In the genomic region with DNA sequence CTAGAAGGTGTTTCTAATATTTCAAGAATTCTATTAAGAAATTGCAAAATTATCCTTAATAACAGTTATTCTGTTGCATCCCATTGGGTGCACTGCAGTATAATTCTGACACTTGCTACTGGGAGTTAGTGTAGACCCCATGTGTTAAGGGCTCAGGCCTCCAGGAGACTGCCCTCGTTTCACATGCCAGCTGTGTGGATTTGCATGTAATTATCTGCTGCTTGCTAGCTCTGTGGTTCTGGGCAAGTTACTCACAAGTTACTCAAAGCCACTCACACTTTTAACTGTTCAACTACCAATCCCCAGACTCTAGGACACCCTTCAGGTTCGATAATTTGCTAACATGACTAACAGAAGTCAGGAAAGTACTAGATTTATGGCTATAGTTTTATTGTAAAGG, we compare ENCODE assay signal across 28 cellular contexts. TPM values are rescaled to one million over a fixed set of nuclear protein-coding genes. Genes with fewer than 3 reads are reported as not detected.
DNase-seq lines count a peak whose midpoint lies in the region; ATAC-seq, FAIRE-seq and TF ChIP-seq lines count a peak whose summit lies in the region.
"Had no signal": no experiment of that assay in that cellular context is flagged by ENCODE, and none has a peak within 500 bp of the region (broad histone marks: within the 10 kb centered on the region; RNA-seq: fewer than 3 reads in every experiment).

No MANE protein-coding gene starts in this region.

- H3K4me2 ChIP-seq in astrocyte (ENCODE audit: low read length): no peak overlapping the region
- H3K4me2 ChIP-seq: BLaER1 treated with 17β-estradiol and CSF1 and Interleukin-3, amounts not matched to agents 10 nM and 100 nM had no signal

- peaks cover 48% of the 10 kb centered on the region for H3K4me1 Mint-ChIP-seq in astrocyte (ENCODE audit: low read depth, unreplicated experiment)
- H3K4me1 Mint-ChIP-seq in osteocyte (ENCODE audit: unreplicated experiment): peaks cover 67% of the 10 kb centered on the region
- H3K4me1 Mint-ChIP-seq in activated CD8-positive, alpha-beta T cell treated with anti-CD3 and anti-CD28 coated beads, Interleukin-2, amount 10 ng/mL, durations not matched to agents 7 days and 5 days (ENCODE audit: low read depth): no peaks in the 10 kb centered on the region

- H3K27ac ChIP-seq in astrocyte (ENCODE audit: low read depth, low read length): no peak overlapping the region
- H3K27ac ChIP-seq: BLaER1 treated with 17β-estradiol and CSF1 and Interleukin-3, amounts not matched to agents 10 nM and 100 nM; SJSA1 had no signal

- H3K9ac ChIP-seq in astrocyte (ENCODE audit: low read length): no peak overlapping the region
- H3K9ac ChIP-seq: BLaER1 treated with 17β-estradiol and CSF1 and Interleukin-3, amounts not matched to agents 10 nM and 100 nM had no signal

- H3K79me2 ChIP-seq in astrocyte (ENCODE audit: insufficient read depth, low read length): peaks cover 30% of the 10 kb centered on the region

- no peaks in the 10 kb centered on the region for H3K36me3 ChIP-seq in astrocyte (ENCODE audit: insufficient read depth, low read length)
- H3K36me3 ChIP-seq: BLaER1 treated with 17β-estradiol and CSF1 and Interleukin-3, amounts not matched to agents 10 nM and 100 nM; SJSA1 had no signal

- ATAC-seq in activated CD8-positive, alpha-beta T cell treated with anti-CD3 and anti-CD28 coated beads, Interleukin-2, amount 10 ng/mL, durations not matched to agents 7 days and 5 days: no peak
- ATAC-seq: K562, Right ventricle myocardium inferior had no signal

- H3K27me3 Mint-ChIP-seq in astrocyte (ENCODE audit: low read depth, unreplicated experiment) (no peaks in the 10 kb centered on the region), osteocyte (ENCODE audit: unreplicated experiment) (no peaks in the 10 kb centered on the region)
- H3K27me3 Mint-ChIP-seq in activated CD8-positive, alpha-beta T cell treated with anti-CD3 and anti-CD28 coated beads, Interleukin-2, amount 10 ng/mL, durations not matched to agents 7 days and 5 days (ENCODE audit: low read depth): no peaks in the 10 kb centered on the region
- H3K27me3 Mint-ChIP-seq: CD4-positive, alpha-beta T cell had no signal

- H3K36me3 Mint-ChIP-seq in astrocyte (ENCODE audit: low read depth, unreplicated experiment) (peaks cover 6% of the 10 kb centered on the region), osteocyte (ENCODE audit: unreplicated experiment) (peaks cover 5% of the 10 kb centered on the region)
- H3K36me3 Mint-ChIP-seq in activated CD8-positive, alpha-beta T cell treated with anti-CD3 and anti-CD28 coated beads, Interleukin-2, amount 10 ng/mL, durations not matched to agents 7 days and 5 days (ENCODE audit: low read depth): no peaks in the 10 kb centered on the region

- no peak overlapping the region for H2AFZ ChIP-seq in astrocyte (ENCODE audit: low read depth, low read length)

- no peaks in the 10 kb centered on the region for H3K9me3 Mint-ChIP-seq in astrocyte (ENCODE audit: unreplicated experiment)
- no peaks in the 10 kb centered on the region for H3K9me3 Mint-ChIP-seq in osteocyte (ENCODE audit: unreplicated experiment)
- no peaks in the 10 kb centered on the region for H3K9me3 Mint-ChIP-seq in activated CD8-positive, alpha-beta T cell treated with anti-CD3 and anti-CD28 coated beads, Interleukin-2, amount 10 ng/mL, durations not matched to agents 7 days and 5 days (ENCODE audit: insufficient read depth)
- H3K9me3 Mint-ChIP-seq: CD4-positive, alpha-beta T cell had no signal

- H3K9me3 ChIP-seq in astrocyte (ENCODE audit: insufficient read depth, low read depth, low read length): no peaks in the 10 kb centered on the region
- H3K9me3 ChIP-seq: SJSA1 had no signal

- H3K4me3 ChIP-seq in astrocyte (ENCODE audit: insufficient read depth, low read depth, low read length): no peak overlapping the region
- H3K4me3 ChIP-seq: BLaER1 treated with 17β-estradiol and CSF1 and Interleukin-3, amounts not matched to agents 10 nM and 100 nM; K562; SJSA1 had no signal

- TF ChIP-seq CTCF in astrocyte (IDR thresholded peaks at IDR 0.05; ENCODE audit: insufficient read depth, low read depth, low read length) (no peak), osteocyte (IDR thresholded peaks at IDR 0.05) (no peak), GM13976 (IDR thresholded peaks at IDR 0.05; ENCODE audit: borderline replicate concordance, control extremely low read depth, extremely low read depth, insufficient read depth, missing control alignments) (no peak)

- DNase-seq in DMS 273 treated with DMSO at 0.1 percent for 48 hours (lab: John Stamatoyannopoulos, UW) (peak; percentile 24), NCI-H526 treated with DMSO at 0.1 percent for 48 hours (lab: John Stamatoyannopoulos, UW) (peak; percentile 17), astrocyte (ENCODE audit: low read depth) (no peak), osteocyte (ENCODE audit: extremely low spot score, unreplicated experiment) (peak; percentile 21), SIG-M5 treated with dmso at 0.1 percent for 504 hours (lab: John Stamatoyannopoulos, UW; ENCODE audit: unreplicated experiment) (no peak), GM13976 (ENCODE audit: low spot score) (no peak)
- no peak for DNase-seq in activated CD8-positive, alpha-beta T cell treated with anti-CD3 and anti-CD28 coated beads, Interleukin-2, amount 10 ng/mL, durations not matched to agents 7 days and 5 days
- DNase-seq in activated CD8-positive, alpha-beta memory T cell treated with anti-CD3 and anti-CD28 coated beads, Interleukin-2, amount 50 U/mL, for 4 hours: no peak
- DNase-seq: AML-193; CD4-positive, alpha-beta T cell; EL; GF-D8; H7; MV-4-11; NCI-H1105; NCI-H1436 treated with DMSO at 0.1 percent for 48 hours; NCI-H187 treated with DMSO at 0.1 percent for 48 hours; NCI-H446 had no signal

- FAIRE-seq in astrocyte (lab: Jason Lieb, UNC): no peak
- FAIRE-seq: A204.1, D721Med, GM12891, HTR-8/SVneo, K562, RCC 7860 had no signal

- in situ Hi-C loops in GM13976 (cut with MboI; ENCODE audit: low sequenced_read_pairs, unreplicated experiment): no loop called here

- H3K27me3 ChIP-seq in astrocyte (ENCODE audit: insufficient read depth, low read length): no peaks in the 10 kb centered on the region
- H3K27me3 ChIP-seq: BLaER1 treated with 17β-estradiol and CSF1 and Interleukin-3, amounts not matched to agents 10 nM and 100 nM; SJSA1 had no signal

- peaks cover 7% of the 10 kb centered on the region for H3K4me1 ChIP-seq in astrocyte (ENCODE audit: insufficient read depth, low read length)
- H3K4me1 ChIP-seq: SJSA1 had no signal

- H4K20me1 ChIP-seq in astrocyte (ENCODE audit: insufficient read depth, low read length): peaks cover 3% of the 10 kb centered on the region
- H4K20me1 ChIP-seq: BLaER1 treated with 17β-estradiol and CSF1 and Interleukin-3, amounts not matched to agents 10 nM and 100 nM had no signal

- H3K4me3 Mint-ChIP-seq in astrocyte (ENCODE audit: unreplicated experiment) (no peak overlapping the region), osteocyte (ENCODE audit: unreplicated experiment) (no peak overlapping the region)
- H3K4me3 Mint-ChIP-seq in activated CD8-positive, alpha-beta T cell treated with anti-CD3 and anti-CD28 coated beads, Interleukin-2, amount 10 ng/mL, durations not matched to agents 7 days and 5 days: no peak overlapping the region
- H3K4me3 Mint-ChIP-seq: CD4-positive, alpha-beta T cell had no signal

- CTCF ChIA-PET in activated CD8-positive, alpha-beta T cell treated with anti-CD3 and anti-CD28 coated beads, Interleukin-2, amount 10 ng/mL, durations not matched to agents 7 days and 5 days (lab: Charles Lee): no interaction called here

- H3K27ac Mint-ChIP-seq in astrocyte (ENCODE audit: unreplicated experiment) (peak overlapping the region; percentile 5), osteocyte (ENCODE audit: unreplicated experiment) (peak overlapping the region; percentile 57)
- no peak overlapping the region for H3K27ac Mint-ChIP-seq in activated CD8-positive, alpha-beta T cell treated with anti-CD3 and anti-CD28 coated beads, Interleukin-2, amount 10 ng/mL, durations not matched to agents 7 days and 5 days
- H3K27ac Mint-ChIP-seq: CD4-positive, alpha-beta T cell had no signal

- POLR2A ChIA-PET in activated CD8-positive, alpha-beta T cell treated with anti-CD3 and anti-CD28 coated beads, Interleukin-2, amount 10 ng/mL, durations not matched to agents 7 days and 5 days (lab: Charles Lee): no interaction called here

RNA-seq across cellular contexts. Expression of a gene that starts 38.6 kb away (rescaled TPM):
- 59.8 and 120 TPM in 2 replicates for total RNA-seq in astrocyte
- 132 and 139 TPM in 2 replicates for total RNA-seq in osteocyte
- not detected for total RNA-seq in activated CD8-positive, alpha-beta T cell treated with anti-CD3 and anti-CD28 coated beads, Interleukin-2, amount 10 ng/mL, durations not matched to agents 7 days and 5 days
- total RNA-seq: CD4-positive, alpha-beta T cell; K562; LHCN-M2; SJSA1 had no signal

Comparison
In these comparisons a context has a peak if more than half of its experiments do, and no peak if none do; other contexts are left out.
1. DNase-seq: peak in DMS 273 treated with DMSO at 0.1 percent for 48 hours (single experiment), NCI-H526 treated with DMSO at 0.1 percent for 48 hours (single experiment) and osteocyte (single experiment); none in astrocyte (single experiment), SIG-M5 treated with dmso at 0.1 percent for 504 hours (single experiment), activated CD8-positive, alpha-beta T cell treated with anti-CD3 and anti-CD28 coated beads, Interleukin-2, amount 10 ng/mL, durations not matched to agents 7 days and 5 days (single experiment), activated CD8-positive, alpha-beta memory T cell treated with anti-CD3 and anti-CD28 coated beads, Interleukin-2, amount 50 U/mL, for 4 hours (single experiment) and GM13976 (single experiment).
2. RNA of a gene that starts 38.6 kb away (total RNA-seq): 132 to 139 TPM in osteocyte and 59.8 to 120 TPM in astrocyte; not detected in activated CD8-positive, alpha-beta T cell treated with anti-CD3 and anti-CD28 coated beads, Interleukin-2, amount 10 ng/mL, durations not matched to agents 7 days and 5 days; every median in the first group is over 10 times any median in the second.